Comparison of ENCODE assay signal across 8 cellular contexts in the genomic region with DNA sequence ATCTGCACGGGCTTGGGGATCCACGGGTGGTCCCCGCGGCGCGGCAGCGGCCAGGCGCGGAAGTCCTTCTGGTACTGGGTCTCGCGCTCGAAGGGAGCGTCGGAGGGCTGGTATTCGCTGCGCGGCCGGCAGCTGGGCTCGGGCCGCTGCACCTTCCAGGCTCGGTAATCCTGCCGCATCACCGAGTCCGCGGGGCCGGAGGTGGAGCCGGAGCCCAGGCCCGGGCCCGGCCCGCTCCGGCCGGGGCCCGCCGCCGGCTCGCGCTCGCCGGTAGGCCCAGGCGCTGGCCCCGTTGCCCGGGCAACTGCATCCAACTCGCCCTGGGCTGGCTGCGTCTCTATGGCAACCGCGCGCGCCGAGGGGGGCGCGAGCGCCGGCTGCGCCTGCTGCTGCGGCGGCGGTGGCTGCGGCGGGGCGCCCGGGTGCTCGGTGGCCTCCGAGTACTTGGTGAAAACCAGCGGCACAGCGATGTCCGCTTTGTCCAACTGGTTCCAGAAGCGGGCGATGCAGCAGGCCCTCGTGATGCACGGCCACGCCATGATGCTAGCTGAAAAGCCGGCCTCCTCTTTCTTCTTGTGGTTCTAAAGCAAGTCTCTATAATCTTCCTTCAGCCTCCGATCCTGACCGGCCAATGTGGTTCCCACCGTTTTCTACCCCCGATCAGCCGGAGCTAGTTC. TPM values are rescaled to one million over a fixed set of nuclear protein-coding genes. Genes with fewer than 3 reads are reported as not detected.
DNase-seq lines count a peak whose midpoint lies in the region; ATAC-seq lines count a peak whose summit lies in the region.

No MANE protein-coding gene starts in this region.

- no peaks in the 10 kb centered on the region for H3K4me1 ChIP-seq in endocrine pancreas (ENCODE audit: control insufficient read depth, insufficient read depth, low read length)

- no peak overlapping the region for H3K27ac Mint-ChIP-seq in T-cell

- peak overlapping the region; percentile 61 for H3K9ac ChIP-seq in endocrine pancreas (ENCODE audit: control insufficient read depth, insufficient read depth, low read length)

- POLR2A ChIA-PET in T-cell (lab: Charles Lee), result no interaction called here

- peak overlapping the region; percentile 74 to 82 (median 79) for H3K4me3 Mint-ChIP-seq in T-cell

- H3K4me3 ChIP-seq in endocrine pancreas (ENCODE audit: control insufficient read depth, insufficient read depth, low read length), result no peak overlapping the region

- peak; percentile 93 for DNase-seq in D341Med (ENCODE audit: low spot score)
- peak in 7 of 34 experiments; percentile 7 to 29 (median 12) for DNase-seq in T-cell
- DNase-seq in lung microvascular endothelial cell (ENCODE audit: low read depth in 2 of 2), result peak; percentile 7 to 47
- peak; percentile 71 for DNase-seq in superior temporal gyrus (ENCODE audit: extremely low spot score)
- no peak for DNase-seq in KG1 (lab: John Stamatoyannopoulos, UW)
- DNase-seq in activated gamma-delta T cell (lab: John Stamatoyannopoulos, UW), result no peak

- H3K9me3 Mint-ChIP-seq in T-cell, result peaks cover 0 to 4% (median 0%) of the 10 kb centered on the region in 3 donors

- no peaks in the 10 kb centered on the region for H3K36me3 ChIP-seq in endocrine pancreas (ENCODE audit: control insufficient read depth, insufficient read depth, low read length)

- no peaks in the 10 kb centered on the region for H3K36me3 Mint-ChIP-seq in T-cell

- H3K27me3 Mint-ChIP-seq in T-cell, result peaks cover 69 to 76% of the 10 kb centered on the region in 2 donors

- CTCF ChIA-PET in T-cell (lab: Charles Lee), result no interaction called here

- no peaks in the 10 kb centered on the region for H3K9me3 ChIP-seq in endocrine pancreas (ENCODE audit: control insufficient read depth, low read length)

- ATAC-seq in HG03521 (IDR thresholded peaks at IDR 0.05; ENCODE audit: unreplicated experiment) (peak; percentile 45), T-cell (replicated peaks in 1 of 4) (peak in 3 of 4 experiments; percentile 28 to 35 (median 31))

- H3K4me1 Mint-ChIP-seq in T-cell, result peaks cover 6 to 18% (median 8%) of the 10 kb centered on the region in 3 donors

- H3K27me3 ChIP-seq in endocrine pancreas (ENCODE audit: control insufficient read depth, insufficient read depth, low read length), result no peaks in the 10 kb centered on the region

RNA-seq across cellular contexts. Expression of a gene that starts 0.9 kb away (rescaled TPM):
- total RNA-seq in T-cell (under 1 TPM in 3 of 5 donors, not detected in 2; 0.19 to 0.35 (median 0.30) TPM), lung microvascular endothelial cell (0.20 and 0.22 TPM in 2 replicates)

RNA-seq across cellular contexts. Expression of a gene that starts 49.7 kb away (rescaled TPM):
- total RNA-seq in T-cell (under 1 TPM in 1 of 5 donors, not detected in 4; 0.23 TPM), lung microvascular endothelial cell (not detected in 2 replicates)

Comparison
In these comparisons a context has a peak if more than half of its experiments do, and no peak if none do; other contexts are left out.
1. DNase-seq: peak in D341Med (single experiment), lung microvascular endothelial cell (2 of 2) and superior temporal gyrus (single experiment); none in KG1 (single experiment) and activated gamma-delta T cell (single experiment).